ENCODE assay signal across 8 cellular contexts in genomic region chr16:54284319-54284930, GRCh38. TPM values are rescaled to one million over a fixed set of nuclear protein-coding genes. Genes with fewer than 3 reads are reported as not detected.
DNase-seq lines count a peak whose midpoint lies in the region; ATAC-seq lines count a peak whose summit lies in the region.
"Had no signal": no experiment of that assay in that cellular context is flagged by ENCODE, and none has a peak within 500 bp of the region (broad histone marks: within the 10 kb centered on the region; RNA-seq: fewer than 3 reads in every experiment).

No MANE protein-coding gene starts in this region.

- H3K9me2 ChIP-seq in GM23248 (ENCODE audit: insufficient read depth): no peaks in the 10 kb centered on the region

- in situ Hi-C loops in GM23248 (cut with MboI): no loop called here

- DNase-seq in GM23248 (peak; percentile 47), NT2/D1 (ENCODE audit: low read depth, low spot score) (no peak), left ventricle myocardium superior (peak; percentile 42), skeletal muscle cell (ENCODE audit: low read depth) (no peak)

- H3K27ac ChIP-seq in GM23248: no peak overlapping the region
- H3K27ac ChIP-seq: Peyer's patch had no signal

- H3K9ac ChIP-seq in GM23248: peak overlapping the region; percentile 85
- H3K9ac ChIP-seq in NT2/D1 (ENCODE audit: insufficient read length, low read depth): peak overlapping the region; percentile 85

- no peaks in the 10 kb centered on the region for H3F3A ChIP-seq in GM23248 (ENCODE audit: insufficient read depth)

- H3K4me1 ChIP-seq in GM23248 (ENCODE audit: insufficient read depth): peaks cover 12% of the 10 kb centered on the region; the same call in 1 of the 2 replicates
- H3K4me1 ChIP-seq in NT2/D1 (ENCODE audit: insufficient read depth, insufficient read length): peaks cover 13% of the 10 kb centered on the region

- no peaks in the 10 kb centered on the region for H4K20me1 ChIP-seq in GM23248 (ENCODE audit: insufficient read depth)

- peaks cover 26% of the 10 kb centered on the region for H3K79me2 ChIP-seq in GM23248 (ENCODE audit: insufficient read depth)

- H3K36me3 ChIP-seq in GM23248 (ENCODE audit: low read depth) (no peaks in the 10 kb centered on the region), NT2/D1 (ENCODE audit: insufficient read depth, insufficient read length, low read length) (no peaks in the 10 kb centered on the region)
- H3K36me3 ChIP-seq: Peyer's patch had no signal

- no peaks in the 10 kb centered on the region for H3K9me3 ChIP-seq in GM23248 (ENCODE audit: low read depth)
- H3K9me3 ChIP-seq in NT2/D1 (ENCODE audit: insufficient read depth, low read length): no peaks in the 10 kb centered on the region
- H3K9me3 ChIP-seq: Peyer's patch had no signal

- 5 to 6% methylated on average over 35 to 60 of the region's 73 CpGs for WGBS in GM23248 (ENCODE audit: low coverage in 1 of 2, low lambda C conversion rate in 2 of 2, missing lambda C conversion rate in 2 of 2), 2 experiments

- H2AFZ ChIP-seq in GM23248: peak overlapping the region; percentile 78

- intact Hi-C loops in left ventricle myocardium superior (cut with micrococcal nuclease): loop anchor here (10.0 kb wide), 2 partner anchors 530 to 640 kb away; no protein-coding TSS in a partner anchor

- ATAC-seq in left ventricle myocardium superior: no peak
- ATAC-seq in GM21447 (IDR thresholded peaks at IDR 0.05; ENCODE audit: unreplicated experiment): no peak
- ATAC-seq in GM18867 (IDR thresholded peaks at IDR 0.05; ENCODE audit: unreplicated experiment): no peak
- no peak for ATAC-seq in GM19397 (IDR thresholded peaks at IDR 0.05; ENCODE audit: unreplicated experiment)

- H3K4me2 ChIP-seq in GM23248 (ENCODE audit: unreplicated experiment): peak overlapping the region; percentile 80

- H3K4me3 ChIP-seq in GM23248 (peak overlapping the region; percentile 96), NT2/D1 (ENCODE audit: insufficient read length, low read depth) (peak overlapping the region; percentile 65), skeletal muscle cell (ENCODE audit: low read depth, low read length) (peak overlapping the region; percentile 73)

- no peaks in the 10 kb centered on the region for H3K27me3 ChIP-seq in GM23248 (replicated peaks; ENCODE audit: insufficient read depth)
- H3K27me3 ChIP-seq in NT2/D1 (ENCODE audit: insufficient read depth, insufficient read length): peaks cover 84% of the 10 kb centered on the region

RNA-seq across cellular contexts. Expression of gene IRX3, which starts 2.2 kb away (rescaled TPM):
- 9.2 and 15.6 TPM in 2 replicates for total RNA-seq in GM23248 (2014; rRNA removed; shearing (Covaris generic))
- 6.4 and 8.8 TPM in 2 replicates for polyA plus RNA-seq in GM23248 (2016; fragmentation: Nextera tagmentation; extraction: Ambion mirVana)
- 5.6 TPM for total RNA-seq in left ventricle myocardium superior
- total RNA-seq: Peyer's patch had no signal

Comparison
In these comparisons a context has a peak if more than half of its experiments do, and no peak if none do; other contexts are left out.
1. DNase-seq: peak in GM23248 (single experiment) and left ventricle myocardium superior (single experiment); none in NT2/D1 (single experiment) and skeletal muscle cell (single experiment).
2. Peak in every context shown above with its lines, with median percentiles within 50 percentile points of each other: H3K4me3 ChIP-seq.